ENCODE assay signal across 8 cellular contexts in genomic region chr5:82641362-82641988, GRCh38.
DNase-seq lines count a peak whose midpoint lies in the region; ATAC-seq and TF ChIP-seq lines count a peak whose summit lies in the region.

No MANE protein-coding gene starts in this region.

- POLR2A ChIA-PET in activated naive CD8-positive, alpha-beta T cell treated with anti-CD3 and anti-CD28 coated beads, Interleukin-2, amount 10 ng/mL, durations not matched to agents 7 days and 5 days (lab: Charles Lee), result no interaction called here

- H3K27me3 Mint-ChIP-seq in activated naive CD8-positive, alpha-beta T cell treated with anti-CD3 and anti-CD28 coated beads, Interleukin-2, amount 10 ng/mL, durations not matched to agents 7 days and 5 days, result peaks cover 13% of the 10 kb centered on the region
- H3K27me3 Mint-ChIP-seq in glutamatergic neuron (ENCODE audit: unreplicated experiment), result peaks cover 1% of the 10 kb centered on the region

- H3K4me3 Mint-ChIP-seq in activated naive CD8-positive, alpha-beta T cell treated with anti-CD3 and anti-CD28 coated beads, Interleukin-2, amount 10 ng/mL, durations not matched to agents 7 days and 5 days, result no peak overlapping the region
- H3K4me3 Mint-ChIP-seq in glutamatergic neuron (ENCODE audit: unreplicated experiment), result no peak overlapping the region

- peaks cover 14% of the 10 kb centered on the region for H3K4me1 Mint-ChIP-seq in activated naive CD8-positive, alpha-beta T cell treated with anti-CD3 and anti-CD28 coated beads, Interleukin-2, amount 10 ng/mL, durations not matched to agents 7 days and 5 days
- H3K4me1 Mint-ChIP-seq in glutamatergic neuron (ENCODE audit: low read depth, unreplicated experiment), result peaks cover 5% of the 10 kb centered on the region

- no peaks in the 10 kb centered on the region for H3K36me3 Mint-ChIP-seq in activated naive CD8-positive, alpha-beta T cell treated with anti-CD3 and anti-CD28 coated beads, Interleukin-2, amount 10 ng/mL, durations not matched to agents 7 days and 5 days
- no peaks in the 10 kb centered on the region for H3K36me3 Mint-ChIP-seq in glutamatergic neuron (ENCODE audit: unreplicated experiment)

- ATAC-seq in GM19328 (IDR thresholded peaks at IDR 0.05; ENCODE audit: unreplicated experiment) (peak; percentile 74), HG03469 (IDR thresholded peaks at IDR 0.05; ENCODE audit: unreplicated experiment) (peak; percentile 67)
- peak; percentile 78 for ATAC-seq in activated naive CD8-positive, alpha-beta T cell treated with anti-CD3 and anti-CD28 coated beads, Interleukin-2, amount 10 ng/mL, durations not matched to agents 7 days and 5 days (ENCODE audit: low read depth)

- no peak overlapping the region for H3K27ac Mint-ChIP-seq in activated naive CD8-positive, alpha-beta T cell treated with anti-CD3 and anti-CD28 coated beads, Interleukin-2, amount 10 ng/mL, durations not matched to agents 7 days and 5 days
- no peak overlapping the region for H3K27ac Mint-ChIP-seq in glutamatergic neuron (ENCODE audit: unreplicated experiment)

- no peaks in the 10 kb centered on the region for H3K9me3 Mint-ChIP-seq in activated naive CD8-positive, alpha-beta T cell treated with anti-CD3 and anti-CD28 coated beads, Interleukin-2, amount 10 ng/mL, durations not matched to agents 7 days and 5 days
- no peaks in the 10 kb centered on the region for H3K9me3 Mint-ChIP-seq in glutamatergic neuron (ENCODE audit: unreplicated experiment)

- DNase-seq in DMS 273 treated with DMSO at 0.1 percent for 48 hours (lab: John Stamatoyannopoulos, UW), result peak; percentile 24
- peak; percentile 48 for DNase-seq in NCI-H524 treated with DMSO at 0.1 percent for 48 hours (lab: John Stamatoyannopoulos, UW)
- DNase-seq in activated naive CD8-positive, alpha-beta T cell treated with anti-CD3 and anti-CD28 coated beads, Interleukin-2, amount 10 ng/mL, durations not matched to agents 7 days and 5 days, result no peak
- DNase-seq in glutamatergic neuron, result no peak
- DNase-seq in pons (ENCODE audit: low spot score), result peak; percentile 99
- DNase-seq in T-helper 9 cell, result no peak

- peak; percentile 56 for TF ChIP-seq CTCF in glutamatergic neuron (IDR thresholded peaks at IDR 0.05; ENCODE audit: partially characterized antibody, unreplicated experiment)

Comparison
In these comparisons a context has a peak if more than half of its experiments do, and no peak if none do; other contexts are left out.
1. DNase-seq: peak in DMS 273 treated with DMSO at 0.1 percent for 48 hours (single experiment), NCI-H524 treated with DMSO at 0.1 percent for 48 hours (single experiment) and pons (single experiment); none in activated naive CD8-positive, alpha-beta T cell treated with anti-CD3 and anti-CD28 coated beads, Interleukin-2, amount 10 ng/mL, durations not matched to agents 7 days and 5 days (single experiment), glutamatergic neuron (single experiment) and T-helper 9 cell (single experiment).
2. Peak in every context shown above with its lines, with median percentiles within 50 percentile points of each other: ATAC-seq.